ENCODE assay signal across 15 cellular contexts in genomic region chr4:140871368-140871767, GRCh38.
DNase-seq lines count a peak whose midpoint lies in the region; ATAC-seq and TF ChIP-seq lines count a peak whose summit lies in the region.
"Had no signal": no experiment of that assay in that cellular context is flagged by ENCODE, and none has a peak within 500 bp of the region (broad histone marks: within the 10 kb centered on the region; RNA-seq: fewer than 3 reads in every experiment).

No MANE protein-coding gene starts in this region.

- DNase-seq in HEK293T (ENCODE audit: extremely low spot score): no peak
- DNase-seq in NCI-H446 (lab: John Stamatoyannopoulos, UW): peak; percentile 68 to 82
- no peak for DNase-seq in cortex of kidney (lab: John Stamatoyannopoulos, UW)
- DNase-seq: AML-193; Caco-2; CD4-positive, alpha-beta T cell; DMS153; DMS79; GDM1; HCEC 1CT had no signal

- H3K4me1 Mint-ChIP-seq in nephron: peaks cover 62% of the 10 kb centered on the region

- CTCF ChIA-PET in HEK293T (lab: Yijun Ruan, JAX): interaction anchor here (1.0 to 1.5 kb wide), 4 partner anchors 10 to 511 kb away, joined by 3 to 4 read pairs (median 4); partner anchors contain the start of gene RNF150

- peaks cover 5% of the 10 kb centered on the region for H3K36me3 Mint-ChIP-seq in nephron (ENCODE audit: low read depth)

- TF ChIP-seq CTCF in nephron (IDR thresholded peaks at IDR 0.05; ENCODE audit: unreplicated experiment in 3 of 3): no peak

- no peaks in the 10 kb centered on the region for H3K27me3 Mint-ChIP-seq in nephron (ENCODE audit: low read depth)

- peak overlapping the region in 1 of 3 experiments; percentile 10 for H3K4me3 Mint-ChIP-seq in nephron
- H3K4me3 Mint-ChIP-seq: CD4-positive, alpha-beta T cell; GM23338 had no signal

- H3K9me3 Mint-ChIP-seq in nephron: no peaks in the 10 kb centered on the region
- H3K9me3 Mint-ChIP-seq: CD4-positive, alpha-beta T cell; GM23338 had no signal

- peak; percentile 33; the same call in 1 of the 3 replicates for ATAC-seq in SK-N-SH treated with all-trans-retinoic acid at 6 μM for 48 hours
- ATAC-seq in HG02885 (IDR thresholded peaks at IDR 0.05; ENCODE audit: poor library complexity, unreplicated experiment): no peak
- no peak for ATAC-seq in GM18502 (IDR thresholded peaks at IDR 0.05; ENCODE audit: poor library complexity, unreplicated experiment)
- ATAC-seq: GM23338 had no signal

- H3K27ac Mint-ChIP-seq in nephron: peak overlapping the region; percentile 50 to 59 (median 56)
- H3K27ac Mint-ChIP-seq: CD4-positive, alpha-beta T cell; GM23338 had no signal

- POLR2A ChIA-PET in HEK293T (lab: Yijun Ruan, JAX): interaction anchor here (1.1 kb wide), 1 partner anchor 262 kb away, joined by 4 read pairs; the partner anchor contains the start of gene RNF150

TF ChIP-seq in HEK293T, 16 proteins besides CTCF, POLR2A, EP300 and RAD21:
- TF ChIP-seq ZNF384 (IDR thresholded peaks at IDR 0.05) (0 out of 2 replicates have a peak, but pooled peaks have one; percentile 36), FOXA1 (IDR thresholded peaks at IDR 0.05) (no peak), PKNOX1 (IDR thresholded peaks at IDR 0.05) (peak; percentile 84), NFRKB (IDR thresholded peaks at IDR 0.05) (no peak)

TF ChIP-seq in SK-N-SH treated with all-trans-retinoic acid at 6 μM for 48 hours, 23 proteins besides CTCF, POLR2A, EP300 and RAD21:
- TF ChIP-seq ISL1 (CRISPR knock-in tag; IDR thresholded peaks at IDR 0.05): peak; percentile 82
- no peak for TF ChIP-seq ZNF565 (CRISPR knock-in tag; conservative IDR thresholded peaks at IDR 0.05; ENCODE audit: low read depth)
- TF ChIP-seq OSR1 (CRISPR knock-in tag; IDR thresholded peaks at IDR 0.05): no peak
- TF ChIP-seq TSHZ2 (CRISPR knock-in tag; IDR thresholded peaks at IDR 0.05): 0 out of 2 replicates have a peak, but pooled peaks have one; percentile 15

Comparison
In these comparisons a context has a peak if more than half of its experiments do, and no peak if none do; other contexts are left out.
1. DNase-seq: peak in NCI-H446 (2 of 2); none in HEK293T (single experiment) and cortex of kidney (single experiment).